Comparison of ENCODE assay signal across 2 cellular contexts in genomic region chr19:42487798-42488178, GRCh38.
TF ChIP-seq lines count a peak whose summit lies in the region.

No MANE protein-coding gene starts in this region.

TF ChIP-seq in HepG2, 621 proteins besides CTCF, POLR2A, EP300 and RAD21:
- TF ChIP-seq MED8 (CRISPR knock-in tag; IDR thresholded peaks at IDR 0.05; ENCODE audit: insufficient replicate concordance) (no peak), MAFK (conservative IDR thresholded peaks at IDR 0.05 in 1 of 2, IDR thresholded peaks at IDR 0.05 in 1 of 2; ENCODE audit: low read length in 2 of 2) (peak; percentile 35 to 54; a peak in 3 of 4 replicates), MAFF (IDR thresholded peaks at IDR 0.05; ENCODE audit: low read depth, low read length) (peak; percentile 33; the same call in 1 of the 2 replicates)
TF ChIP-seq in HepG2: peak in this region for 2.

TF ChIP-seq in HEK293, 187 proteins besides CTCF, POLR2A, EP300 and RAD21:
- TF ChIP-seq ZNF549 (tag by site-specific recombination; IDR thresholded peaks at IDR 0.05): 0 out of 2 replicates have a peak, but pooled peaks have one; percentile 30
- no peak for TF ChIP-seq SCRT2 (tag by site-specific recombination; IDR thresholded peaks at IDR 0.05)
